ENCODE assay signal across 12 cellular contexts in the genomic region with DNA sequence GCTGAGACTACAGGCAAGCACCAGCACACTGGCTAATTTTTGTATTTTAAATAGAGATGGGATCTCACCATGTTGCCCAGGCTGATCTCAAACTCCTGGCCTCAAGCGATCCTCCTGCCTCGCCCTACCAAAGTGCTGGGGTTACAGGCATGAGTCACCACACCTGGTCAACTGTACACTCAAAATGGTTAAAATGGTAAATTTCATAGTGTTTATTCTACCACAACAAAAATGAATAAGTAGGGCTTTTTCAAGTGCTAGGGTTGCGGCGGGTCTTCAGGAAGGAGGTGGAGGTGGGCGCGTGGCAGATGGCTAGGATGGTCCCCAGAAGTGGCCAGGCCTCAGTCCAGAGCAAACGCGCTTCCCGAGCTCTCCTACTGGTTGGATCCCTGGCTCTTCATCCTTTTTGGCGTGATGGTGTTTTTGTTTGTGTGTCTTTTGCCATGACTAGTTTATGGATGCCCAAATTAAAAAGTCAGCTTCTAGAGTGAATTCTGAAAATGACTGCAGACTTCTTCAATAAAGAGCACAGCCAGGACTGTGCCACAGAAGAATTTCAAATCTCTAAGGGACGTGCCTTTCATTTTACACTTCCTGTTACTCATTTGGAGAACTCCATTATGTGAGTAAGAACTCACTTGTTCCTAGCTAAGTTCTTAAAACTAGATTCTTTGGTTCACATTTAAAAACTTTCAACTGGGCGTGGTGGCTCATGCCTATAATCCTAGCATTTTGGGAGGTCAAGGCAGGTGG.
DNase-seq lines count a peak whose midpoint lies in the region; ATAC-seq and TF ChIP-seq lines count a peak whose summit lies in the region.
"Had no signal": no experiment of that assay in that cellular context is flagged by ENCODE, and none has a peak within 500 bp of the region (broad histone marks: within the 10 kb centered on the region; RNA-seq: fewer than 3 reads in every experiment).

No MANE protein-coding gene starts in this region.

- H3K4me1 ChIP-seq in ascending aorta: peaks cover 11 to 12% of the 10 kb centered on the region in 2 donors

- TF ChIP-seq CTCF in ascending aorta (IDR thresholded peaks at IDR 0.05): no peak

- H3K36me3 ChIP-seq in ascending aorta: no peaks in the 10 kb centered on the region
- H3K36me3 ChIP-seq: SJCRH30 had no signal

- peak; percentile 76 for ATAC-seq in GM18520 (IDR thresholded peaks at IDR 0.05; ENCODE audit: unreplicated experiment)
- ATAC-seq in GM21423 (IDR thresholded peaks at IDR 0.05; ENCODE audit: unreplicated experiment): peak; percentile 88
- peak; percentile 92 for ATAC-seq in HG03103 (IDR thresholded peaks at IDR 0.05; ENCODE audit: low read depth, unreplicated experiment)

- DNase-seq in ascending aorta (ENCODE audit: low spot score in 2 of 2): no peak
- no peak for DNase-seq in NCI-H187 treated with DMSO at 0.1 percent for 48 hours (lab: John Stamatoyannopoulos, UW)
- DNase-seq in NAMALWA (ENCODE audit: low spot score): no peak
- no peak for DNase-seq in occipital lobe (lab: John Stamatoyannopoulos, UW)
- DNase-seq in NCI-H1417 (lab: John Stamatoyannopoulos, UW): no peak
- DNase-seq: activated CD4-positive, alpha-beta memory T cell treated with anti-CD3 and anti-CD28 coated beads for 36 hours; NCI-H2081; SJCRH30 had no signal

- intact Hi-C loops in ascending aorta (cut with DNase I): loop anchor here (2.0 kb wide), 1 partner anchor 35 kb away; no protein-coding TSS in a partner anchor

- peak overlapping the region; percentile 74 to 84 for H3K27ac ChIP-seq in ascending aorta
- H3K27ac ChIP-seq: HL-60, SJCRH30 had no signal

- H3K27me3 ChIP-seq in ascending aorta: no peaks in the 10 kb centered on the region
- H3K27me3 ChIP-seq: SJCRH30 had no signal

- peaks cover 2 to 6% of the 10 kb centered on the region in 2 donors for H3K9me3 ChIP-seq in ascending aorta

- no peak overlapping the region for H3K4me3 ChIP-seq in ascending aorta
- H3K4me3 ChIP-seq: SJCRH30 had no signal
